10 cellular contexts compared by ENCODE assay signal in genomic region chr20:52060794-52061714, GRCh38.
A peak's percentile ranks its signal among the peaks of the same experiment; 100 is the strongest.
DNase-seq lines count a peak whose midpoint lies in the region; FAIRE-seq and TF ChIP-seq lines count a peak whose summit lies in the region.
"Had no signal": no experiment of that assay in that cellular context is flagged by ENCODE, and none has a peak within 500 bp of the region (broad histone marks: within the 10 kb centered on the region; RNA-seq: fewer than 3 reads in every experiment).

No MANE protein-coding gene starts in this region.

- H3K4me3 Mint-ChIP-seq in Caco-2 (ENCODE audit: unreplicated experiment): no peak overlapping the region

- no peaks in the 10 kb centered on the region for H3K27me3 ChIP-seq in Caco-2 (replicated peaks; ENCODE audit: control insufficient read depth, insufficient read depth, low read length)
- H3K27me3 ChIP-seq in bronchial epithelial cell (ENCODE audit: control insufficient read depth, insufficient read depth, low read length): no peaks in the 10 kb centered on the region
- no peaks in the 10 kb centered on the region for H3K27me3 ChIP-seq in esophagus squamous epithelium

- H3K27ac Mint-ChIP-seq in Caco-2 (ENCODE audit: unreplicated experiment): peak overlapping the region; percentile 12

- peaks cover 20% of the 10 kb centered on the region for H3K9me3 Mint-ChIP-seq in Caco-2 (ENCODE audit: unreplicated experiment)

- TF ChIP-seq RAD21 in Ishikawa (IDR thresholded peaks at IDR 0.05; ENCODE audit: low read depth): peak; percentile 63

- H3K4me3 ChIP-seq in Caco-2 (ENCODE audit: low read depth, low read length) (no peak overlapping the region), bronchial epithelial cell (ENCODE audit: low read depth, low read length) (no peak overlapping the region), esophagus squamous epithelium (no peak overlapping the region)
- H3K4me3 ChIP-seq: skin epidermis, thoracic aorta had no signal

- CTCF ChIA-PET in Caco-2 (lab: Charles Lee): interaction anchor here (0.6 to 2.6 kb wide), 34 partner anchors 12 to 681 kb away, joined by 3 to 47 read pairs (median 4); partner anchors contain the start of gene ATP9A

- 52 to 57% methylated on average over 9 to 11 of the region's 11 CpGs for whole genome bisulfite sequencing in esophagus squamous epithelium, 2 donors

- POLR2A ChIA-PET in Caco-2 (lab: Charles Lee): interaction anchor here (0.6 to 0.9 kb wide), 2 partner anchors 30 to 261 kb away, joined by 5 to 9 read pairs; no protein-coding TSS in a partner anchor

- FAIRE-seq in bronchial epithelial cell (lab: Jason Lieb, UNC): no peak

- TF ChIP-seq EP300 in Ishikawa (IDR thresholded peaks at IDR 0.05; ENCODE audit: borderline replicate concordance): no peak

- H3K27me3 Mint-ChIP-seq in Caco-2 (ENCODE audit: insufficient read depth, unreplicated experiment): no peaks in the 10 kb centered on the region

- peaks cover 5% of the 10 kb centered on the region for H3K36me3 Mint-ChIP-seq in Caco-2 (ENCODE audit: insufficient read depth, unreplicated experiment)

- H3K4me1 ChIP-seq in Caco-2 (peaks cover 8% of the 10 kb centered on the region; the same call in 1 of the 2 replicates), esophagus squamous epithelium (no peaks in the 10 kb centered on the region)

- intact Hi-C loops in Caco-2 (cut with micrococcal nuclease; ENCODE audit: unreplicated experiment): loop anchor here (1.0 to 5.0 kb wide), 7 partner anchors 29 to 422 kb away; no protein-coding TSS in a partner anchor
- intact Hi-C loops in esophagus squamous epithelium (cut with DNase I): no loop called here

- BruUV-seq in Caco-2 (replicated peaks; lab: Mats Ljungman, UMichigan): no TSS peak

- no peaks in the 10 kb centered on the region for H3K36me3 ChIP-seq in Caco-2 (ENCODE audit: control insufficient read depth, insufficient read depth, low read length)
- H3K36me3 ChIP-seq in bronchial epithelial cell (ENCODE audit: control insufficient read depth, insufficient read depth, low read length): no peaks in the 10 kb centered on the region
- H3K36me3 ChIP-seq in esophagus squamous epithelium: no peaks in the 10 kb centered on the region
- H3K36me3 ChIP-seq: thoracic aorta had no signal

- H3K27ac ChIP-seq in esophagus squamous epithelium: no peak overlapping the region
- H3K27ac ChIP-seq: skin epidermis, thoracic aorta had no signal

- peaks cover 8% of the 10 kb centered on the region for H3K4me1 Mint-ChIP-seq in Caco-2 (ENCODE audit: low read depth, unreplicated experiment)

- no peak for TF ChIP-seq POLR2A in esophagus squamous epithelium (IDR thresholded peaks at IDR 0.05)

- TF ChIP-seq CTCF in Caco-2 (IDR thresholded peaks at IDR 0.05; ENCODE audit: insufficient read depth in 1 of 2, low read depth in 1 of 2, low read length in 1 of 2, severe bottlenecking in 1 of 2, unreplicated experiment in 1 of 2) (peak; percentile 95 to 98), bronchial epithelial cell (IDR thresholded peaks at IDR 0.05; ENCODE audit: insufficient read depth, low read length, severe bottlenecking) (peak; percentile 50), esophagus squamous epithelium (IDR thresholded peaks at IDR 0.05) (peak in 1 of 6 experiments; percentile 37)

- peaks cover 19% of the 10 kb centered on the region for H3K9me3 ChIP-seq in Caco-2
- H3K9me3 ChIP-seq in esophagus squamous epithelium: peaks cover 0 to 15% (median 6%) of the 10 kb centered on the region in 3 donors

- DNase-seq in Caco-2: peak; percentile 83 to 86
- peak; percentile 16 for DNase-seq in bronchial epithelial cell (ENCODE audit: low read depth)
- peak; percentile 78 to 79 for DNase-seq in lung microvascular endothelial cell (ENCODE audit: low read depth in 2 of 2)
- no peak for DNase-seq in activated CD4-positive, alpha-beta T cell treated with anti-CD3 and anti-CD28 coated beads for 1 hour
- DNase-seq in esophagus squamous epithelium (lab: John Stamatoyannopoulos, UW): no peak
- DNase-seq in NAMALWA (ENCODE audit: low spot score): no peak
- DNase-seq in middle frontal gyrus (ENCODE audit: extremely low spot score, low spot score): no peak

TF ChIP-seq in Ishikawa, 13 proteins besides CTCF, POLR2A, EP300 and RAD21:
- no peak for TF ChIP-seq EGR1 (IDR thresholded peaks at IDR 0.05)
- TF ChIP-seq YY1 (IDR thresholded peaks at IDR 0.05; ENCODE audit: low read depth): no peak
- no peak for TF ChIP-seq CEBPB (IDR thresholded peaks at IDR 0.05)
- TF ChIP-seq CREB1 (IDR thresholded peaks at IDR 0.05; ENCODE audit: low read depth): no peak
- TF ChIP-seq TCF12 (IDR thresholded peaks at IDR 0.05; ENCODE audit: low read depth): no peak
- TF ChIP-seq NFIC (IDR thresholded peaks at IDR 0.05): no peak
TF ChIP-seq in Ishikawa: peak in this region for 0.

Comparison
In these comparisons a context has a peak if more than half of its experiments do, and no peak if none do; other contexts are left out.
1. DNase-seq: peak in Caco-2 (2 of 2), bronchial epithelial cell (single experiment) and lung microvascular endothelial cell (2 of 2); none in activated CD4-positive, alpha-beta T cell treated with anti-CD3 and anti-CD28 coated beads for 1 hour (single experiment), esophagus squamous epithelium (single experiment), NAMALWA (single experiment) and middle frontal gyrus (single experiment).